In genomic region chr6:144129469-144129868, GRCh38 we compare ENCODE assay signal across 32 cellular contexts.
"Had no signal": no experiment of that assay in that cellular context is flagged by ENCODE, and none has a peak within 500 bp of the region (broad histone marks: within the 10 kb centered on the region; RNA-seq: fewer than 3 reads in every experiment).

No MANE protein-coding gene starts in this region.

- H3K4me1 ChIP-seq: esophagus muscularis mucosa, parathyroid adenoma, psoas muscle, upper lobe of left lung had no signal

- H3K36me3 Mint-ChIP-seq: mesothelial cell of epicardium; naive B cell; stimulated activated memory B cell treated with anti-CD40 and anti-IgM and Interleukin-4, amounts not matched to agents 10 μg/mL and 1 μg/mL and 100 μg/mL, for 72 hours had no signal

- H3K4me3 Mint-ChIP-seq: activated T-helper 1 cell treated with anti-CD3 and anti-CD28 coated beads, Interleukin-12 subunit alpha, Interleukin-12 subunit beta, Interleukin-2, Interleukin-4 antibody, amounts not matched to agents 30 ng/mL and 10 ng/mL and 1 ng/mL, durations not matched to agents 14 hours and 24 hours and 36 hours; endodermal cell; immature natural killer cell; mesothelial cell of epicardium; naive B cell; nephron progenitor cell; stimulated activated memory B cell treated with anti-CD40 and anti-IgM and Interleukin-4, amounts not matched to agents 10 μg/mL and 1 μg/mL and 100 μg/mL, for 72 hours had no signal

- DNase-seq: activated CD4-positive, CD25-positive, alpha-beta regulatory T cell treated with anti-CD3 and anti-CD28 coated beads, Interleukin-2, amount 50 U/mL, for 72 hours; activated gamma-delta T cell treated with Interleukin-2 at 50 U/mL for 16 hours; activated T-cell treated with anti-CD3 and anti-CD28 coated beads for 4 hours; brain microvascular endothelial cell; endodermal cell; foreskin keratinocyte; heart left ventricle; hypothalamus; immature natural killer cell; kidney; left colon; mammary epithelial cell; naive B cell; nephron progenitor cell; nucleus accumbens; psoas muscle; stimulated activated CD4-positive, alpha-beta T cell treated with anti-CD3 and anti-CD28 coated beads, Interleukin-1b, Interleukin-23, amount 100 ng/mL, for 48 hours; stimulated activated CD4-positive, alpha-beta T cell treated with anti-CD3 and anti-CD28 coated beads, Interleukin-4, amount 100 ng/mL, for 4 hours; stimulated activated CD8-positive, alpha-beta memory T cell treated with anti-CD3 and anti-CD28 coated beads, Interleukin-4, amount 100 ng/mL, for 48 hours; stimulated activated naive CD8-positive, alpha-beta T cell treated with anti-CD3 and anti-CD28 coated beads, Interleukin-15, amount 100 ng/mL, for 72 hours; substantia nigra; T-helper 2 cell; upper lobe of left lung had no signal

- H3K9ac ChIP-seq: parathyroid adenoma had no signal

- H3K79me2 ChIP-seq: parathyroid adenoma had no signal

- H3K9me3 Mint-ChIP-seq: activated T-helper 1 cell treated with anti-CD3 and anti-CD28 coated beads, Interleukin-12 subunit alpha, Interleukin-12 subunit beta, Interleukin-2, Interleukin-4 antibody, amounts not matched to agents 30 ng/mL and 10 ng/mL and 1 ng/mL, durations not matched to agents 14 hours and 24 hours and 36 hours; endodermal cell; immature natural killer cell; mesothelial cell of epicardium; naive B cell; nephron progenitor cell had no signal

- H3K27ac Mint-ChIP-seq: endodermal cell, immature natural killer cell, mesothelial cell of epicardium, naive B cell, nephron progenitor cell had no signal

- ATAC-seq: activated naive CD4-positive, alpha-beta T cell treated with anti-CD3 and anti-CD28 coated beads, Interleukin-2, amount 50 U/mL, for 72 hours; foreskin keratinocyte; heart left ventricle; left colon; psoas muscle; stimulated activated memory B cell treated with anti-CD40 and anti-IgM and Interleukin-4, amounts not matched to agents 10 μg/mL and 1 μg/mL and 100 μg/mL, for 72 hours; stimulated activated naive CD8-positive, alpha-beta T cell treated with anti-CD3 and anti-CD28 coated beads, Interleukin-15, amount 100 ng/mL, for 72 hours had no signal

- FAIRE-seq: astrocyte, kidney had no signal

- H3K27ac ChIP-seq: brain microvascular endothelial cell, esophagus muscularis mucosa, foreskin keratinocyte, heart left ventricle, parathyroid adenoma, psoas muscle, upper lobe of left lung, vagina had no signal

- H3K4me3 ChIP-seq: esophagus muscularis mucosa, heart left ventricle, psoas muscle, smooth muscle cell, upper lobe of left lung, vagina had no signal

- H3K4me2 ChIP-seq: smooth muscle cell had no signal

- H3K4me1 Mint-ChIP-seq: endodermal cell, mesothelial cell of epicardium, nephron progenitor cell had no signal

- H3K27me3 ChIP-seq: brain microvascular endothelial cell, esophagus muscularis mucosa, foreskin keratinocyte, heart left ventricle, upper lobe of left lung, vagina had no signal

- H2AFZ ChIP-seq: parathyroid adenoma had no signal

- H3K9me3 ChIP-seq: esophagus muscularis mucosa, heart left ventricle, psoas muscle, upper lobe of left lung, vagina had no signal

- H3K36me3 ChIP-seq: brain microvascular endothelial cell, esophagus muscularis mucosa, heart left ventricle, upper lobe of left lung, vagina had no signal

- H3K27me3 Mint-ChIP-seq: stimulated activated naive CD8-positive, alpha-beta T cell treated with anti-CD3 and anti-CD28 coated beads, Interleukin-15, amount 100 ng/mL, for 72 hours had no signal
